ENCODE assay signal across 13 cellular contexts in genomic region chr10:42959833-42960232, GRCh38.
"Had no signal": no experiment of that assay in that cellular context is flagged by ENCODE, and none has a peak within 500 bp of the region (broad histone marks: within the 10 kb centered on the region; RNA-seq: fewer than 3 reads in every experiment).

No MANE protein-coding gene starts in this region.

- H3K9me3 ChIP-seq: ascending aorta, prostate gland, testis had no signal

- H3K27me3 Mint-ChIP-seq: activated naive CD8-positive, alpha-beta T cell treated with anti-CD3 and anti-CD28 coated beads, Interleukin-2, amount 50 U/mL, for 24 hours; naive thymus-derived CD8-positive, alpha-beta T cell had no signal

- H3K4me1 Mint-ChIP-seq: activated CD4-positive, alpha-beta T cell treated with anti-CD3 and anti-CD28 coated beads, Interleukin-2, amount 10 ng/mL, durations not matched to agents 7 days and 5 days; activated naive CD8-positive, alpha-beta T cell treated with anti-CD3 and anti-CD28 coated beads, Interleukin-2, amount 50 U/mL, for 24 hours had no signal

- ATAC-seq: activated naive CD8-positive, alpha-beta T cell treated with anti-CD3 and anti-CD28 coated beads, Interleukin-2, amount 50 U/mL, for 24 hours; naive thymus-derived CD8-positive, alpha-beta T cell had no signal

- H3K9me3 Mint-ChIP-seq: activated CD4-positive, alpha-beta T cell treated with anti-CD3 and anti-CD28 coated beads, Interleukin-2, amount 10 ng/mL, durations not matched to agents 7 days and 5 days; activated naive CD8-positive, alpha-beta T cell treated with anti-CD3 and anti-CD28 coated beads, Interleukin-2, amount 50 U/mL, for 24 hours; activated T-helper 1 cell treated with anti-CD3 and anti-CD28 coated beads, Interleukin-12 subunit alpha, Interleukin-12 subunit beta, Interleukin-2, Interleukin-4 antibody, amounts not matched to agents 30 ng/mL and 10 ng/mL and 1 ng/mL, durations not matched to agents 14 hours and 24 hours and 36 hours; stimulated activated naive CD8-positive, alpha-beta T cell treated with anti-CD3 and anti-CD28 coated beads, Interleukin-15, Interleukin-2, amounts not matched to agents 100 ng/mL and 50 ng/mL, for 24 hours had no signal

- DNase-seq: activated CD4-positive, alpha-beta T cell treated with anti-CD3 and anti-CD28 coated beads, Interleukin-2, amount 10 ng/mL, durations not matched to agents 7 days and 5 days; activated naive CD4-positive, alpha-beta T cell treated with Interleukin-2 at 50 U/mL for 16 hours; activated naive CD8-positive, alpha-beta T cell treated with anti-CD3 and anti-CD28 coated beads, Interleukin-2, amount 50 U/mL, for 24 hours; foreskin melanocyte; naive thymus-derived CD8-positive, alpha-beta T cell; nucleus accumbens; stimulated activated CD4-positive, alpha-beta T cell treated with anti-CD3 and anti-CD28 coated beads, Interleukin-4, amount 100 ng/mL, for 1 hour; T-helper 1 cell; testis had no signal

- H3K4me1 ChIP-seq: ascending aorta, prostate gland, testis had no signal

- H3K36me3 ChIP-seq: ascending aorta, prostate gland had no signal

- H3K27ac ChIP-seq: ascending aorta, prostate gland, testis had no signal

- H3K27ac Mint-ChIP-seq: activated CD4-positive, alpha-beta T cell treated with anti-CD3 and anti-CD28 coated beads, Interleukin-2, amount 10 ng/mL, durations not matched to agents 7 days and 5 days; activated naive CD8-positive, alpha-beta T cell treated with anti-CD3 and anti-CD28 coated beads, Interleukin-2, amount 50 U/mL, for 24 hours; activated T-helper 1 cell treated with anti-CD3 and anti-CD28 coated beads, Interleukin-12 subunit alpha, Interleukin-12 subunit beta, Interleukin-2, Interleukin-4 antibody, amounts not matched to agents 30 ng/mL and 10 ng/mL and 1 ng/mL, durations not matched to agents 14 hours and 24 hours and 36 hours; naive thymus-derived CD8-positive, alpha-beta T cell; stimulated activated naive CD8-positive, alpha-beta T cell treated with anti-CD3 and anti-CD28 coated beads, Interleukin-15, Interleukin-2, amounts not matched to agents 100 ng/mL and 50 ng/mL, for 24 hours had no signal

- H3K4me3 Mint-ChIP-seq: activated CD4-positive, alpha-beta T cell treated with anti-CD3 and anti-CD28 coated beads, Interleukin-2, amount 10 ng/mL, durations not matched to agents 7 days and 5 days; activated naive CD8-positive, alpha-beta T cell treated with anti-CD3 and anti-CD28 coated beads, Interleukin-2, amount 50 U/mL, for 24 hours; activated T-helper 1 cell treated with anti-CD3 and anti-CD28 coated beads, Interleukin-12 subunit alpha, Interleukin-12 subunit beta, Interleukin-2, Interleukin-4 antibody, amounts not matched to agents 30 ng/mL and 10 ng/mL and 1 ng/mL, durations not matched to agents 14 hours and 24 hours and 36 hours; naive thymus-derived CD8-positive, alpha-beta T cell; stimulated activated naive CD8-positive, alpha-beta T cell treated with anti-CD3 and anti-CD28 coated beads, Interleukin-15, Interleukin-2, amounts not matched to agents 100 ng/mL and 50 ng/mL, for 24 hours had no signal

- H3K27me3 ChIP-seq: ascending aorta, testis had no signal

- H3K36me3 Mint-ChIP-seq: naive thymus-derived CD8-positive, alpha-beta T cell had no signal

- H3K4me3 ChIP-seq: ascending aorta, prostate gland, testis had no signal
